18 cellular contexts compared by ENCODE assay signal in the genomic region with DNA sequence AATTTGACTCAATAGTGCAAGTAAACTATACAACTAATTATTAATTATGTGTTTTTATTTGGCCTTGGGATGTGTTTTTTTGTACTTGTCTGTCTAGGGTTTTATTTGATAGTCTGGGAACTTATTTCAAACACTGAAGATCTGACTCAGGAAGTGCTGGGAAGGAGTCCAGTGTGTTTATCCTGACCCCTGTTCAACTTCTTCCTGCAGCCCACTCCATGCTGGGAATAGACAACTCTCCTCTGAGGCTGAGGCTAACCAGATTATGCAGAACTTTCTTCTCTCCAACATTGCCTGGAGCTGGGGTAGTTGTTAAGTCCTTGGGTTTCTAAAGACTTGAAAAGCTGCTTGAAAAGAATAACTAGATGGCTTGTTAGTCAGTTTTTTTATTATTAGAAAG. TPM values are rescaled to one million over a fixed set of nuclear protein-coding genes. Genes with fewer than 3 reads are reported as not detected.
DNase-seq lines count a peak whose midpoint lies in the region; ATAC-seq, FAIRE-seq and TF ChIP-seq lines count a peak whose summit lies in the region.
"Had no signal": no experiment of that assay in that cellular context is flagged by ENCODE, and none has a peak within 500 bp of the region (broad histone marks: within the 10 kb centered on the region; RNA-seq: fewer than 3 reads in every experiment).

No MANE protein-coding gene starts in this region.

- no peak overlapping the region for H2BK120ac ChIP-seq in mesenchymal stem cell (ENCODE audit: low read depth, low read length)

- H4K8ac ChIP-seq in mesenchymal stem cell (ENCODE audit: low read length), result no peak overlapping the region

- TF ChIP-seq CTCF in PC-3 (conservative IDR thresholded peaks at IDR 0.05; ENCODE audit: low read depth, low read length) (no peak), endothelial cell of umbilical vein (IDR thresholded peaks at IDR 0.05; ENCODE audit: extremely low read depth in 1 of 2, insufficient read depth in 1 of 2, low read depth in 1 of 2, low read length in 2 of 2) (no peak)

- H2BK12ac ChIP-seq in mesenchymal stem cell (ENCODE audit: low read length in 2 of 2), result no peak overlapping the region

- no peak overlapping the region for H2AFZ ChIP-seq in PC-3 (ENCODE audit: low read length)
- H2AFZ ChIP-seq in endothelial cell of umbilical vein (ENCODE audit: low read depth, low read length), result no peak overlapping the region
- H2AFZ ChIP-seq in mesenchymal stem cell (ENCODE audit: low read depth, low read length), result no peak overlapping the region

- H3K23ac ChIP-seq in mesenchymal stem cell (ENCODE audit: low read length in 2 of 2), result no peak overlapping the region

- H3K9me3 ChIP-seq in PC-3 (ENCODE audit: low read length) (no peaks in the 10 kb centered on the region), endothelial cell of umbilical vein (replicated peaks; ENCODE audit: control insufficient read depth, insufficient read depth, low read length) (no peaks in the 10 kb centered on the region), mesenchymal stem cell (ENCODE audit: control insufficient read depth, low read length) (no peaks in the 10 kb centered on the region)
- H3K9me3 ChIP-seq: upper lobe of right lung had no signal

- no peak for TF ChIP-seq POLR2A in endothelial cell of umbilical vein (IDR thresholded peaks at IDR 0.05; ENCODE audit: low read depth, low read length)

- peaks cover 16% of the 10 kb centered on the region for H3K79me1 ChIP-seq in mesenchymal stem cell (replicated peaks; ENCODE audit: low read length, poor library complexity, severe bottlenecking)

- H3K4me2 ChIP-seq in PC-3 (ENCODE audit: low read length), result no peak overlapping the region
- peak overlapping the region; percentile 66 for H3K4me2 ChIP-seq in endothelial cell of umbilical vein (ENCODE audit: insufficient read depth, low read length)
- H3K4me2 ChIP-seq in mesenchymal stem cell (ENCODE audit: low read length, poor library complexity, severe bottlenecking), result no peak overlapping the region

- intact Hi-C loops in PC-3 (cut with micrococcal nuclease), result no loop called here
- intact Hi-C loops in endothelial cell of umbilical vein (cut with micrococcal nuclease), result no loop called here

- H3K27me3 ChIP-seq in PC-3 (ENCODE audit: low read length), result no peaks in the 10 kb centered on the region
- H3K27me3 ChIP-seq in endothelial cell of umbilical vein (ENCODE audit: control insufficient read depth in 2 of 2, insufficient read depth in 2 of 2, low read length in 2 of 2), result no peaks in the 10 kb centered on the region
- no peaks in the 10 kb centered on the region for H3K27me3 ChIP-seq in mesenchymal stem cell (ENCODE audit: control insufficient read depth in 1 of 2, insufficient read depth in 1 of 2, low read length in 2 of 2)
- H3K27me3 ChIP-seq: foreskin keratinocyte, upper lobe of right lung had no signal

- peaks cover 23% of the 10 kb centered on the region for H3K4me1 ChIP-seq in PC-3 (ENCODE audit: insufficient read depth, low read length)
- H3K4me1 ChIP-seq in endothelial cell of umbilical vein (ENCODE audit: control insufficient read depth, extremely low read depth, insufficient read depth, low read length), result peaks cover 47% of the 10 kb centered on the region
- no peaks in the 10 kb centered on the region for H3K4me1 ChIP-seq in mesenchymal stem cell (ENCODE audit: control insufficient read depth, insufficient read depth, low read depth, low read length)
- H3K4me1 ChIP-seq: upper lobe of right lung had no signal

- H3K4ac ChIP-seq in mesenchymal stem cell (ENCODE audit: low read depth in 1 of 2, low read length in 2 of 2), result no peak overlapping the region

- H2BK15ac ChIP-seq in mesenchymal stem cell (ENCODE audit: low read depth, poor library complexity, severe bottlenecking), result no peak overlapping the region

- H2BK5ac ChIP-seq in mesenchymal stem cell (ENCODE audit: low read depth, low read length, poor library complexity, severe bottlenecking), result no peak overlapping the region

- no peak overlapping the region for H2AK5ac ChIP-seq in mesenchymal stem cell (ENCODE audit: low read length, severe bottlenecking)

- H3K18ac ChIP-seq in mesenchymal stem cell (ENCODE audit: low read depth in 1 of 2, low read length in 2 of 2), result no peak overlapping the region

- CTCF ChIA-PET in PC-3 (lab: Charles Lee) (interaction anchor here (0.6 kb wide), 1 partner anchor 99 kb away, joined by 3 read pairs; no protein-coding TSS in a partner anchor), endothelial cell of umbilical vein (lab: Charles Lee) (interaction anchor here (0.9 to 6.0 kb wide), 4 partner anchors 15 to 99 kb away, joined by 3 to 36 read pairs (median 6); no protein-coding TSS in a partner anchor)

- no peaks in the 10 kb centered on the region for H3K9me1 ChIP-seq in endothelial cell of umbilical vein (replicated peaks; ENCODE audit: control insufficient read depth, extremely low read depth, insufficient read depth, low read length)

- POLR2A ChIA-PET in PC-3 (lab: Charles Lee; ENCODE audit: unreplicated experiment) (interaction anchor here (0.6 kb wide), 1 partner anchor 27 kb away, joined by 3 read pairs; no protein-coding TSS in a partner anchor), endothelial cell of umbilical vein (lab: Charles Lee) (no interaction called here)

- H3K27ac ChIP-seq in PC-3 (ENCODE audit: low read length) (no peak overlapping the region), endothelial cell of umbilical vein (ENCODE audit: insufficient read depth, low read depth, low read length) (peak overlapping the region; percentile 10), mesenchymal stem cell (ENCODE audit: low read length, poor library complexity, severe bottlenecking) (no peak overlapping the region)
- H3K27ac ChIP-seq: foreskin keratinocyte, upper lobe of right lung had no signal

- peak; percentile 31; the same call in 1 of the 2 replicates for ATAC-seq in PC-3
- no peak for ATAC-seq in GM21825 (IDR thresholded peaks at IDR 0.05; ENCODE audit: unreplicated experiment)
- ATAC-seq: foreskin keratinocyte, upper lobe of right lung had no signal

- DNase-seq in ACHN (peak; percentile 35), PC-3 (no peak), endothelial cell of umbilical vein (ENCODE audit: low read depth, low spot score) (peak; percentile 71), mesenchymal stem cell (peak; percentile 66), T-helper 1 cell (no peak), NCI-H524 treated with DMSO at 0.1 percent for 48 hours (lab: John Stamatoyannopoulos, UW) (no peak)
- DNase-seq in central memory CD4-positive, alpha-beta T cell, result no peak
- DNase-seq: activated CD4-positive, alpha-beta T cell treated with anti-CD3 and anti-CD28 coated beads for 1 hour; activated naive CD4-positive, alpha-beta T cell treated with Interleukin-2 at 50 U/mL for 16 hours; foreskin keratinocyte; KG1; NCI-H2171; occipital lobe; SHP77; stimulated activated naive CD4-positive, alpha-beta T cell treated with Interleukin-2 at 50 U/mL for 16 hours; T-helper 2 cell; upper lobe of right lung had no signal

- no peak overlapping the region for H3K4me3 ChIP-seq in PC-3 (ENCODE audit: low read length)
- H3K4me3 ChIP-seq in endothelial cell of umbilical vein (replicated peaks in 1 of 3; ENCODE audit: insufficient read depth in 1 of 3, low read depth in 1 of 3, low read length in 3 of 3), result no peak overlapping the region
- H3K4me3 ChIP-seq in mesenchymal stem cell (ENCODE audit: insufficient read depth in 1 of 2, low read depth in 1 of 2, low read length in 2 of 2), result no peak overlapping the region
- H3K4me3 ChIP-seq: upper lobe of right lung had no signal

- H3K36me3 ChIP-seq in PC-3 (ENCODE audit: low read depth, low read length) (peaks cover 29% of the 10 kb centered on the region), endothelial cell of umbilical vein (ENCODE audit: control insufficient read depth in 2 of 2, extremely low read depth in 1 of 2, insufficient read depth in 2 of 2, low read length in 2 of 2) (peaks cover 0 to 2% of the 10 kb centered on the region in 2 experiments), mesenchymal stem cell (ENCODE audit: control insufficient read depth in 1 of 2, insufficient read depth in 2 of 2, low read depth in 1 of 2, low read length in 2 of 2) (peaks cover 0 to 32% of the 10 kb centered on the region in 2 experiments)

- no peak overlapping the region for H3K14ac ChIP-seq in mesenchymal stem cell (ENCODE audit: low read length in 2 of 2)

- no peaks in the 10 kb centered on the region for H3F3A ChIP-seq in PC-3 (ENCODE audit: low read length, unreplicated experiment)

- no peak overlapping the region for H4K91ac ChIP-seq in mesenchymal stem cell (ENCODE audit: low read length)

- dilution Hi-C loops in endothelial cell of umbilical vein (cut with MboI; ENCODE audit: extremely low pct_ligation_motif_present, low sequenced_read_pairs), result no loop called here

- no peaks in the 10 kb centered on the region for H3K9me2 ChIP-seq in PC-3 (replicated peaks; ENCODE audit: low read length)

- H3K9ac ChIP-seq in PC-3 (ENCODE audit: low read length), result no peak overlapping the region
- H3K9ac ChIP-seq in endothelial cell of umbilical vein (replicated peaks; ENCODE audit: extremely low read depth, insufficient read depth, low read length), result peak overlapping the region; percentile 21
- H3K9ac ChIP-seq in mesenchymal stem cell (ENCODE audit: low read length), result peak overlapping the region; percentile 19

- in situ Hi-C loops in ACHN (cut with HindIII; ENCODE audit: low pct_ligation_motif_present, low pct_unique_long_range_greater_than_20kb, low sequenced_read_pairs), result no loop called here

- peaks cover 57% of the 10 kb centered on the region for H3K79me2 ChIP-seq in PC-3 (ENCODE audit: low read length)
- H3K79me2 ChIP-seq in endothelial cell of umbilical vein (ENCODE audit: control insufficient read depth, insufficient read depth, low read length), result peaks cover 68% of the 10 kb centered on the region

- no TSS peak for BruUV-seq in PC-3 (replicated peaks; lab: Mats Ljungman, UMichigan)
- no TSS peak for BruUV-seq in endothelial cell of umbilical vein (replicated peaks; lab: Mats Ljungman, UMichigan)

- H4K20me1 ChIP-seq in PC-3 (ENCODE audit: low read length) (peaks cover 30% of the 10 kb centered on the region), endothelial cell of umbilical vein (replicated peaks; ENCODE audit: control insufficient read depth, extremely low read depth, insufficient read depth, low read length) (no peaks in the 10 kb centered on the region)

- peak; percentile 77 for FAIRE-seq in endothelial cell of umbilical vein (lab: Jason Lieb, UNC)

RNA-seq across cellular contexts. Expression of a gene that starts 6.9 kb away (rescaled TPM):
- total RNA-seq in PC-3 (2014; rRNA removed), result 57.1 and 68.8 TPM in 2 replicates
- 53.0 and 57.3 TPM in 2 replicates for total RNA-seq in endothelial cell of umbilical vein
- polyA plus RNA-seq in endothelial cell of umbilical vein, result 21.1 and 25.5 TPM in 2 replicates
- 51.5 and 54.8 TPM in 2 replicates for polyA plus RNA-seq in endothelial cell of umbilical vein (2011; cell fraction: cytosol; rRNA removed)
- polyA plus RNA-seq in endothelial cell of umbilical vein (2011; cell fraction: nucleus; rRNA removed), result 22.3 and 23.9 TPM in 2 replicates
- polyA plus RNA-seq in endothelial cell of umbilical vein (2012), result 49.8 and 85.9 TPM in 2 replicates
- polyA minus RNA-seq in endothelial cell of umbilical vein, result 7.7 and 11.8 TPM in 2 replicates
- 12.4 TPM for polyA minus RNA-seq in endothelial cell of umbilical vein (2011; cell fraction: cytosol; rRNA and poly(A)+ RNA removed)
- 8.8 and 13.8 TPM in 2 replicates for polyA minus RNA-seq in endothelial cell of umbilical vein (2011; cell fraction: nucleus; rRNA and poly(A)+ RNA removed)
- polyA plus RNA-seq in mesenchymal stem cell (2013, experiment 1 of 2), result 65.9 TPM
- polyA plus RNA-seq in mesenchymal stem cell (2013, experiment 2 of 2), result 68.1 TPM

RNA-seq across cellular contexts. Expression of a gene that starts 8.2 kb away (rescaled TPM):
- total RNA-seq in PC-3 (2014; rRNA removed), result 7.1 and 8.4 TPM in 2 replicates
- total RNA-seq in endothelial cell of umbilical vein, result 8.1 and 8.2 TPM in 2 replicates
- 1.0 and 1.4 TPM in 2 replicates for polyA plus RNA-seq in endothelial cell of umbilical vein
- 1.4 and 1.6 TPM in 2 replicates for polyA plus RNA-seq in endothelial cell of umbilical vein (2011; cell fraction: cytosol; rRNA removed)
- polyA plus RNA-seq in endothelial cell of umbilical vein (2011; cell fraction: nucleus; rRNA removed), result 3.6 and 5.6 TPM in 2 replicates
- 3.3 and 4.7 TPM in 2 replicates for polyA plus RNA-seq in endothelial cell of umbilical vein (2012)
- polyA minus RNA-seq in endothelial cell of umbilical vein, result 2.1 and 3.2 TPM in 2 replicates
- 5.9 TPM for polyA minus RNA-seq in endothelial cell of umbilical vein (2011; cell fraction: cytosol; rRNA and poly(A)+ RNA removed)
- 12.6 and 17.8 TPM in 2 replicates for polyA minus RNA-seq in endothelial cell of umbilical vein (2011; cell fraction: nucleus; rRNA and poly(A)+ RNA removed)
- 3.0 TPM for polyA plus RNA-seq in mesenchymal stem cell (2013, experiment 1 of 2)
- 3.4 TPM for polyA plus RNA-seq in mesenchymal stem cell (2013, experiment 2 of 2)

RNA-seq across cellular contexts. Expression of a gene that starts 58.9 kb away (rescaled TPM):
- total RNA-seq in PC-3 (2014; rRNA removed) (13.6 and 13.8 TPM in 2 replicates), endothelial cell of umbilical vein (14.5 and 16.9 TPM in 2 replicates)
- polyA plus RNA-seq in endothelial cell of umbilical vein, result 10.6 and 13.5 TPM in 2 replicates
- polyA plus RNA-seq in endothelial cell of umbilical vein (2011; cell fraction: cytosol; rRNA removed), result 12.2 and 12.4 TPM in 2 replicates
- 7.5 and 10.9 TPM in 2 replicates for polyA plus RNA-seq in endothelial cell of umbilical vein (2011; cell fraction: nucleus; rRNA removed)
- polyA plus RNA-seq in endothelial cell of umbilical vein (2012), result 17.3 and 17.9 TPM in 2 replicates
- 5.0 and 5.8 TPM in 2 replicates for polyA minus RNA-seq in endothelial cell of umbilical vein
- polyA minus RNA-seq in endothelial cell of umbilical vein (2011; cell fraction: cytosol; rRNA and poly(A)+ RNA removed), result 5.9 TPM
- 8.3 and 12.7 TPM in 2 replicates for polyA minus RNA-seq in endothelial cell of umbilical vein (2011; cell fraction: nucleus; rRNA and poly(A)+ RNA removed)
- 20.7 TPM for polyA plus RNA-seq in mesenchymal stem cell (2013, experiment 1 of 2)
- 24.4 TPM for polyA plus RNA-seq in mesenchymal stem cell (2013, experiment 2 of 2)

Comparison
In these comparisons a context has a peak if more than half of its experiments do, and no peak if none do; other contexts are left out.
1. DNase-seq: peak in ACHN (single experiment), endothelial cell of umbilical vein (single experiment) and mesenchymal stem cell (single experiment); none in PC-3 (single experiment), central memory CD4-positive, alpha-beta T cell (single experiment), T-helper 1 cell (0 of 5) and NCI-H524 treated with DMSO at 0.1 percent for 48 hours (single experiment).